18 cellular contexts compared by ENCODE assay signal in the genomic region with DNA sequence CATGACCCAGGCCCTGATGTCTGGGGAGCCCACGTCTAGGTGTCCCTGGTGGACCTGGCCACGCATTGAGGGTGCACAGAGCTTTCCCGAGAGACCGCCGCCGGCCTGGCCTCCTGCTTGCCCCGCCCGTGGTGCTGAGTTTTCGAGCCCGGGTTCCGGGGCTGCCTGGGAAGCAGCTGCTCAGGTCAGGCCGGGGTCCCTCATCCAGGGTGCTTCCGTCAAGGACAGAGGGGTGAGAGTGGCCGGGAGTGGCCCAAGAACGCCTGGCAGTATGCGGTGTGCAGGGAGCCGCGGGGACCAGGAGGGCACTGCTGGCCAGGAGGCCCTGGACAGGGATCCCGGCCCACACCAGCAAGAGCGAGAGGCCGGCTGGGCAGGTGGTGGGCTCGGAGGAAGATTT. TPM values are rescaled to one million over a fixed set of nuclear protein-coding genes. Genes with fewer than 3 reads are reported as not detected.
"Had no signal": no experiment of that assay in that cellular context is flagged by ENCODE, and none has a peak within 500 bp of the region (broad histone marks: within the 10 kb centered on the region; RNA-seq: fewer than 3 reads in every experiment).

No MANE protein-coding gene starts in this region.

- DNase-seq: NCI-H524 treated with DMSO at 0.1 percent for 48 hours; NK-92 treated with Interleukin-12 subunit alpha and Interleukin-12 subunit beta, amount 100 ng/mL, for 24 hours had no signal

- H3K27me3 ChIP-seq: MG63 had no signal

- H3K27ac Mint-ChIP-seq: activated CD4-positive, alpha-beta T cell treated with anti-CD3 and anti-CD28 coated beads for 36 hours; activated CD4-positive, alpha-beta T cell treated with anti-CD3 and anti-CD28 coated beads, Interleukin-2, amount 10 ng/mL, durations not matched to agents 7 days and 5 days; activated CD8-positive, alpha-beta T cell treated with anti-CD3 and anti-CD28 coated beads, Interleukin-2, amount 10 ng/mL, durations not matched to agents 7 days and 5 days; activated naive CD4-positive, alpha-beta T cell treated with anti-CD3 and anti-CD28 coated beads for 36 hours; activated naive CD4-positive, alpha-beta T cell treated with anti-CD3 and anti-CD28 coated beads, Interleukin-2, amount 50 U/mL, for 72 hours; activated naive CD8-positive, alpha-beta T cell treated with anti-CD3 and anti-CD28 coated beads, Interleukin-2, amount 50 U/mL, for 24 hours; activated T-cell treated with anti-CD3 and anti-CD28 coated beads, Interleukin-2, amount 50 U/mL, for 24 hours had no signal

- H3K4me1 ChIP-seq: SJCRH30 had no signal

- FAIRE-seq: bronchial epithelial cell had no signal

- H3K27me3 Mint-ChIP-seq: activated CD4-positive, alpha-beta T cell treated with anti-CD3 and anti-CD28 coated beads, Interleukin-2, amount 10 ng/mL, durations not matched to agents 7 days and 5 days had no signal

- H3K4me3 ChIP-seq: MG63, PC-9, SJCRH30, SK-N-MC had no signal

- H3K36me3 ChIP-seq: MG63, SJCRH30 had no signal

- H3K4me2 ChIP-seq: PC-9 had no signal

- H3K9me3 Mint-ChIP-seq: activated CD4-positive, alpha-beta T cell treated with anti-CD3 and anti-CD28 coated beads, Interleukin-2, amount 10 ng/mL, durations not matched to agents 7 days and 5 days; activated naive CD4-positive, alpha-beta T cell treated with anti-CD3 and anti-CD28 coated beads for 36 hours; activated naive CD4-positive, alpha-beta T cell treated with anti-CD3 and anti-CD28 coated beads, Interleukin-2, amount 50 U/mL, for 72 hours; activated naive CD8-positive, alpha-beta T cell treated with anti-CD3 and anti-CD28 coated beads, Interleukin-2, amount 50 U/mL, for 24 hours; activated T-cell treated with anti-CD3 and anti-CD28 coated beads, Interleukin-2, amount 50 U/mL, for 24 hours had no signal

- H3K27ac ChIP-seq: PC-9, SJCRH30, SK-N-MC had no signal

- H3K36me3 Mint-ChIP-seq: activated naive CD4-positive, alpha-beta T cell treated with anti-CD3 and anti-CD28 coated beads, Interleukin-2, amount 50 U/mL, for 72 hours; brain had no signal

- H3K9me3 ChIP-seq: MG63, SJCRH30 had no signal

- H3K4me3 Mint-ChIP-seq: activated CD4-positive, alpha-beta T cell treated with anti-CD3 and anti-CD28 coated beads for 36 hours; activated CD4-positive, alpha-beta T cell treated with anti-CD3 and anti-CD28 coated beads, Interleukin-2, amount 10 ng/mL, durations not matched to agents 7 days and 5 days; activated CD8-positive, alpha-beta T cell treated with anti-CD3 and anti-CD28 coated beads, Interleukin-2, amount 10 ng/mL, durations not matched to agents 7 days and 5 days; activated naive CD4-positive, alpha-beta T cell treated with anti-CD3 and anti-CD28 coated beads for 36 hours; activated naive CD8-positive, alpha-beta T cell treated with anti-CD3 and anti-CD28 coated beads, Interleukin-2, amount 50 U/mL, for 24 hours; activated T-cell treated with anti-CD3 and anti-CD28 coated beads, Interleukin-2, amount 50 U/mL, for 24 hours had no signal

RNA-seq across cellular contexts. Expression of gene CCDC187, which starts 19.6 kb away (rescaled TPM):
- total RNA-seq: activated CD4-positive, alpha-beta T cell treated with anti-CD3 and anti-CD28 coated beads, Interleukin-2, amount 10 ng/mL, durations not matched to agents 7 days and 5 days; activated CD8-positive, alpha-beta T cell treated with anti-CD3 and anti-CD28 coated beads, Interleukin-2, amount 10 ng/mL, durations not matched to agents 7 days and 5 days; activated naive CD4-positive, alpha-beta T cell treated with anti-CD3 and anti-CD28 coated beads for 36 hours; bronchial epithelial cell; OCI-LY7; SJCRH30; T-helper 1 cell treated with Interleukin-12 subunit alpha and Interleukin-12 subunit beta and Interleukin-4 antibody, amounts not matched to agents 30 ng/mL and 1 ng/mL, for 36 hours; T-helper 2 cell treated with Interferon-gamma antibody and Interleukin-4, amounts not matched to agents 100 ng/mL and 5 ng/mL, for 36 hours had no signal

RNA-seq across cellular contexts. Expression of gene GPSM1, which starts 43.0 kb away (rescaled TPM):
- total RNA-seq: OCI-LY7 had no signal
